ENCODE assay signal across 8 cellular contexts in the genomic region with DNA sequence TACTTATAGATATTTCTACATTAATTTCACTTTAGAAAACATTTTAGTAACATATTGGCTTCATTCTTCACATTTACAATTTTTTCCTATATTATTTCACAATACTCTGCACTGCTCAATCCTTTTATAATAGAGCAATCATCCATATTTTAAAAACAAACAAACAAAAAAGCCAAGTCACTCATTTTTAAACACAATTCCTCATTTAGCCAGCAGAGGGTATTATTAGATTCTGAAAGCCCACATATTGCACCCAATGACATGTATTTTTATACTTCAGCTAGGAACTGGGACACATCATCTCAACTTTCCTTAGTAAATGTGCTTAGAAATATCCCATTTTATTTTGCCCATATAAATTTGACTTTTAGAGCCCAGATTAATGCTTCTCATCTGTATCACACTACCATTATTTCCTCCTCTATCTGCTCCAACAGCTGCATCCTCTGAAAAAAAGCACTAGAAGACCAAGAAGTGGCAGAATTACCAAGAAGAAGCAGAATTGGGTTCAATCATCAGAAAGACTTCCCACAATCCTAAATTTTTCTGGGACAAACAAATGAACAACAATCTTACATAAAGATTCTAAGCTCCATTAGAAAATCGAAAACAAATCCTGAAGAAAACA. TPM values are rescaled to one million over a fixed set of nuclear protein-coding genes. Genes with fewer than 3 reads are reported as not detected.
DNase-seq lines count a peak whose midpoint lies in the region; ATAC-seq and TF ChIP-seq lines count a peak whose summit lies in the region.

No MANE protein-coding gene starts in this region.

- CTCF ChIA-PET in activated CD8-positive, alpha-beta memory T cell treated with anti-CD3 and anti-CD28 coated beads, Interleukin-2, amount 10 ng/mL, durations not matched to agents 7 days and 5 days (lab: Charles Lee): interaction anchor here (1.0 to 5.4 kb wide), 3 partner anchors 30 to 113 kb away, joined by 3 to 43 read pairs (median 14); a partner anchor contains a TSS

- H3K36me3 Mint-ChIP-seq in activated CD8-positive, alpha-beta memory T cell treated with anti-CD3 and anti-CD28 coated beads, Interleukin-2, amount 10 ng/mL, durations not matched to agents 7 days and 5 days: no peaks in the 10 kb centered on the region

- peaks cover 14% of the 10 kb centered on the region for H3K27me3 Mint-ChIP-seq in activated CD8-positive, alpha-beta memory T cell treated with anti-CD3 and anti-CD28 coated beads, Interleukin-2, amount 10 ng/mL, durations not matched to agents 7 days and 5 days

- ATAC-seq in GM21515 (IDR thresholded peaks at IDR 0.05; ENCODE audit: unreplicated experiment) (peak; percentile 61), HG03520 (IDR thresholded peaks at IDR 0.05; ENCODE audit: unreplicated experiment) (no peak)
- no peak for ATAC-seq in activated CD8-positive, alpha-beta memory T cell treated with anti-CD3 and anti-CD28 coated beads, Interleukin-2, amount 10 ng/mL, durations not matched to agents 7 days and 5 days

- no peak for DNase-seq in AG09319 (ENCODE audit: extremely low read depth, low read depth)
- DNase-seq in RPMI8226: peak; percentile 38
- DNase-seq in fibroblast of villous mesenchyme (ENCODE audit: low read depth): peak; percentile 22
- DNase-seq in retinal pigment epithelial cell (ENCODE audit: low read depth): no peak
- no peak for DNase-seq in NCI-H1092 treated with DMSO at 0.1 percent for 48 hours (lab: John Stamatoyannopoulos, UW)
- no peak for DNase-seq in activated CD8-positive, alpha-beta memory T cell treated with anti-CD3 and anti-CD28 coated beads, Interleukin-2, amount 10 ng/mL, durations not matched to agents 7 days and 5 days

- H3K4me1 Mint-ChIP-seq in activated CD8-positive, alpha-beta memory T cell treated with anti-CD3 and anti-CD28 coated beads, Interleukin-2, amount 10 ng/mL, durations not matched to agents 7 days and 5 days: no peaks in the 10 kb centered on the region

- TF ChIP-seq CTCF in AG09319 (IDR thresholded peaks at IDR 0.05; ENCODE audit: low read depth, low read length) (peak; percentile 28), fibroblast of villous mesenchyme (IDR thresholded peaks at IDR 0.05; ENCODE audit: insufficient read depth, low read depth, low read length) (peak; percentile 45), retinal pigment epithelial cell (conservative IDR thresholded peaks at IDR 0.05; ENCODE audit: low read depth, low read length) (peak; percentile 48)

- H3K9me3 Mint-ChIP-seq in activated CD8-positive, alpha-beta memory T cell treated with anti-CD3 and anti-CD28 coated beads, Interleukin-2, amount 10 ng/mL, durations not matched to agents 7 days and 5 days (ENCODE audit: low read depth): no peaks in the 10 kb centered on the region

- H3K4me3 ChIP-seq in fibroblast of villous mesenchyme (ENCODE audit: low read depth, low read length) (no peak overlapping the region), retinal pigment epithelial cell (ENCODE audit: low read length) (no peak overlapping the region)

- no peak overlapping the region for H3K27ac Mint-ChIP-seq in activated CD8-positive, alpha-beta memory T cell treated with anti-CD3 and anti-CD28 coated beads, Interleukin-2, amount 10 ng/mL, durations not matched to agents 7 days and 5 days

- no peak overlapping the region for H3K4me3 Mint-ChIP-seq in activated CD8-positive, alpha-beta memory T cell treated with anti-CD3 and anti-CD28 coated beads, Interleukin-2, amount 10 ng/mL, durations not matched to agents 7 days and 5 days

RNA-seq across cellular contexts. Expression of a gene that starts 29.5 kb away (rescaled TPM):
- under 0.01 TPM in 1 of 2 replicates, not detected in the other for total RNA-seq in fibroblast of villous mesenchyme
- under 1 TPM in 1 of 2 experiments, not detected in 1; 0.61 TPM for total RNA-seq in activated CD8-positive, alpha-beta memory T cell treated with anti-CD3 and anti-CD28 coated beads, Interleukin-2, amount 10 ng/mL, durations not matched to agents 7 days and 5 days

Comparison
In these comparisons a context has a peak if more than half of its experiments do, and no peak if none do; other contexts are left out.
1. DNase-seq: peak in RPMI8226 (single experiment) and fibroblast of villous mesenchyme (single experiment); none in AG09319 (single experiment), retinal pigment epithelial cell (single experiment), NCI-H1092 treated with DMSO at 0.1 percent for 48 hours (single experiment) and activated CD8-positive, alpha-beta memory T cell treated with anti-CD3 and anti-CD28 coated beads, Interleukin-2, amount 10 ng/mL, durations not matched to agents 7 days and 5 days (single experiment).
2. Peak in every context shown above with its lines, with median percentiles within 50 percentile points of each other: CTCF ChIP-seq.